Comparison of ENCODE assay signal across 13 cellular contexts in genomic region chr21:19507682-19508260, GRCh38.
DNase-seq lines count a peak whose midpoint lies in the region; FAIRE-seq and TF ChIP-seq lines count a peak whose summit lies in the region.
"Had no signal": no experiment of that assay in that cellular context is flagged by ENCODE, and none has a peak within 500 bp of the region (broad histone marks: within the 10 kb centered on the region; RNA-seq: fewer than 3 reads in every experiment).

No MANE protein-coding gene starts in this region.

- H3K4me2 ChIP-seq in SU-DHL-6 (ENCODE audit: low read depth, low read length, poor library complexity, severe bottlenecking) (no peak overlapping the region), mesendoderm (ENCODE audit: low read length) (no peak overlapping the region)
- H3K4me2 ChIP-seq: A549 had no signal

- TF ChIP-seq POLR2A in stomach (IDR thresholded peaks at IDR 0.05), result no peak

- H2BK5ac ChIP-seq in mesendoderm (ENCODE audit: low read length), result no peak overlapping the region

- no peaks in the 10 kb centered on the region for H3K79me2 ChIP-seq in SU-DHL-6 (ENCODE audit: insufficient read depth, low read length)
- no peaks in the 10 kb centered on the region for H3K79me2 ChIP-seq in mesendoderm (ENCODE audit: control insufficient read depth, insufficient read depth, low read length)

- no peaks in the 10 kb centered on the region for H3K9me2 ChIP-seq in SU-DHL-6 (replicated peaks; ENCODE audit: insufficient read depth, low read length)

- H2BK120ac ChIP-seq in mesendoderm (ENCODE audit: low read depth, low read length), result no peak overlapping the region

- no peak overlapping the region for H3K9ac ChIP-seq in SU-DHL-6 (ENCODE audit: low read length)
- no peak overlapping the region for H3K9ac ChIP-seq in mesendoderm (ENCODE audit: low read length)
- no peak overlapping the region for H3K9ac ChIP-seq in kidney (ENCODE audit: low read length in 2 of 2)

- H3K36me3 ChIP-seq in SU-DHL-6 (ENCODE audit: low read length) (no peaks in the 10 kb centered on the region), mesendoderm (ENCODE audit: control insufficient read depth, insufficient read depth, low read length) (no peaks in the 10 kb centered on the region), stomach (no peaks in the 10 kb centered on the region), kidney (ENCODE audit: control insufficient read depth in 1 of 2, insufficient read depth in 2 of 2, low read length in 2 of 2) (no peaks in the 10 kb centered on the region)

- no peak overlapping the region for H3K18ac ChIP-seq in mesendoderm (ENCODE audit: low read length)

- peak overlapping the region; percentile 81 for H2AFZ ChIP-seq in SU-DHL-6 (ENCODE audit: low read depth, low read length, severe bottlenecking)

- H4K8ac ChIP-seq in mesendoderm (ENCODE audit: low read depth, low read length), result no peak overlapping the region

- no peak overlapping the region for H3K23ac ChIP-seq in mesendoderm (ENCODE audit: low read length)

- H3K79me1 ChIP-seq in mesendoderm (ENCODE audit: low read length), result no peaks in the 10 kb centered on the region

- no peak for TF ChIP-seq EP300 in stomach (IDR thresholded peaks at IDR 0.05)

- H3K27me3 ChIP-seq in SU-DHL-6 (ENCODE audit: low read length) (no peaks in the 10 kb centered on the region), mesendoderm (ENCODE audit: insufficient read depth, low read length, poor library complexity) (no peaks in the 10 kb centered on the region), stomach (no peaks in the 10 kb centered on the region)

- H3K56ac ChIP-seq in mesendoderm (ENCODE audit: low read length), result no peak overlapping the region

- TF ChIP-seq CTCF in LNCAP (IDR thresholded peaks at IDR 0.05) (peak; percentile 47; the same call in 1 of the 2 replicates), SU-DHL-6 (IDR thresholded peaks at IDR 0.05; ENCODE audit: insufficient read depth, low read length, poor library complexity, severe bottlenecking) (peak; percentile 41), stomach (IDR thresholded peaks at IDR 0.05) (peak in 2 of 7 experiments; percentile 17 to 21), kidney (IDR thresholded peaks at IDR 0.05; ENCODE audit: borderline replicate concordance, extremely low read depth, insufficient read depth) (no peak)

- no peak overlapping the region for H4K5ac ChIP-seq in mesendoderm (ENCODE audit: low read length)

- H3K4me1 ChIP-seq in mesendoderm (ENCODE audit: control insufficient read depth, low read depth, low read length) (no peaks in the 10 kb centered on the region), stomach (no peaks in the 10 kb centered on the region), kidney (ENCODE audit: control insufficient read depth in 1 of 2, insufficient read depth in 1 of 2, low read depth in 1 of 2, low read length in 2 of 2) (no peaks in the 10 kb centered on the region)
- H3K4me1 ChIP-seq: A549 had no signal

- H3K9me3 ChIP-seq in SU-DHL-6 (ENCODE audit: insufficient read depth, low read length) (no peaks in the 10 kb centered on the region), stomach (peaks cover 0 to 6% (median 6%) of the 10 kb centered on the region in 4 donors), kidney (ENCODE audit: control insufficient read depth in 1 of 2, low read length in 2 of 2) (no peaks in the 10 kb centered on the region)
- H3K9me3 ChIP-seq: A549 had no signal

- no peaks in the 10 kb centered on the region for H3F3A ChIP-seq in SU-DHL-6 (ENCODE audit: insufficient read depth)

- no peak overlapping the region for H3K27ac ChIP-seq in SU-DHL-6 (ENCODE audit: low read depth, low read length)
- H3K27ac ChIP-seq in mesendoderm (ENCODE audit: low read depth, low read length), result no peak overlapping the region
- H3K27ac ChIP-seq in stomach, result no peak overlapping the region
- no peak overlapping the region for H3K27ac ChIP-seq in kidney (ENCODE audit: low read depth in 2 of 2, low read length in 2 of 2)
- H3K27ac ChIP-seq: A549 had no signal

- H3K4me3 ChIP-seq in SU-DHL-6 (ENCODE audit: insufficient read depth, low read length, poor library complexity, severe bottlenecking), result no peak overlapping the region
- H3K4me3 ChIP-seq in mesendoderm (ENCODE audit: low read length), result no peak overlapping the region
- H3K4me3 ChIP-seq in stomach, result no peak overlapping the region
- H3K4me3 ChIP-seq in kidney (ENCODE audit: low read length in 2 of 2), result no peak overlapping the region
- H3K4me3 ChIP-seq: A549 had no signal

- H4K20me1 ChIP-seq in SU-DHL-6 (ENCODE audit: low read depth, low read length), result no peaks in the 10 kb centered on the region

- WGBS in mesendoderm (ENCODE audit: extremely low coverage, insufficient coverage, low lambda C conversion rate), result no CpG with 5 or more reads among the region's 3 CpGs
- 56 to 76% (median 66%) methylated on average over 3 of the region's 3 CpGs for WGBS in stomach, 5 donors

- DNase-seq in NCI-H146 (lab: John Stamatoyannopoulos, UW) (peak; percentile 0), NCI-H146 treated with DMSO at 0.1 percent for 48 hours (lab: John Stamatoyannopoulos, UW; ENCODE audit: unreplicated experiment) (no peak), mesendoderm (peak; percentile 60), stomach (no peak), kidney (no peak), inferior parietal cortex (ENCODE audit: extremely low spot score) (no peak)
- DNase-seq: activated CD4-positive, CD25-positive, alpha-beta regulatory T cell treated with anti-CD3 and anti-CD28 coated beads, Interleukin-2, amount 50 U/mL, for 72 hours; activated effector memory CD4-positive, alpha-beta T cell treated with anti-CD3 and anti-CD28 coated beads, Interleukin-2, amount 50 U/mL, for 16 hours; GF-D8; NCI-H774 had no signal

- intact Hi-C loops in stomach (cut with DNase I; ENCODE audit: low total_unique reads), result no loop called here
- intact Hi-C loops in kidney (cut with DNase I), result no loop called here

- no peak overlapping the region for H3K4ac ChIP-seq in mesendoderm (ENCODE audit: low read depth, low read length)

- no peak for FAIRE-seq in kidney (lab: Jason Lieb, UNC)
- FAIRE-seq: A549 had no signal

- no peak overlapping the region for H2BK15ac ChIP-seq in mesendoderm (replicated peaks; ENCODE audit: low read depth)

- H2AK5ac ChIP-seq in mesendoderm (ENCODE audit: low read length), result no peak overlapping the region

Comparison
In these comparisons a context has a peak if more than half of its experiments do, and no peak if none do; other contexts are left out.
1. DNase-seq: peak in NCI-H146 (single experiment) and mesendoderm (single experiment); none in NCI-H146 treated with DMSO at 0.1 percent for 48 hours (single experiment), stomach (single experiment), kidney (single experiment) and inferior parietal cortex (single experiment).